Comparison of ENCODE assay signal across 8 cellular contexts in genomic region chr11:72040497-72041363, GRCh38. TPM values are rescaled to one million over a fixed set of nuclear protein-coding genes. Genes with fewer than 3 reads are reported as not detected.
A peak's percentile ranks its signal among the peaks of the same experiment; 100 is the strongest.
DNase-seq lines count a peak whose midpoint lies in the region; ATAC-seq, FAIRE-seq and TF ChIP-seq lines count a peak whose summit lies in the region.

No MANE protein-coding gene starts in this region.

- H3K36me3 ChIP-seq in SU-DHL-6 (ENCODE audit: low read length) (no peaks in the 10 kb centered on the region), adrenal gland (replicated peaks in 1 of 2) (peaks cover 0 to 5% of the 10 kb centered on the region in 2 donors), pancreas (no peaks in the 10 kb centered on the region), thymus (ENCODE audit: control insufficient read depth, insufficient read depth) (peaks cover 6% of the 10 kb centered on the region)

- H2AFZ ChIP-seq in SU-DHL-6 (ENCODE audit: low read depth, low read length, severe bottlenecking) = peak overlapping the region; percentile 23

- H3K27me3 ChIP-seq in SU-DHL-6 (ENCODE audit: low read length) (no peaks in the 10 kb centered on the region), adrenal gland (no peaks in the 10 kb centered on the region), pancreas (no peaks in the 10 kb centered on the region), thymus (ENCODE audit: control insufficient read depth, insufficient read depth) (no peaks in the 10 kb centered on the region)

- DNase-seq in ELF-1 (ENCODE audit: low read depth, low spot score) = peak; percentile 75
- DNase-seq in M059J (ENCODE audit: low read depth) = peak; percentile 91
- peak; percentile 94 to 98 (median 97) for DNase-seq in adrenal gland
- peak; percentile 95 for DNase-seq in cardiac septum (ENCODE audit: low spot score)
- peak; percentile 92 to 98 (median 96) for DNase-seq in pancreas

- H3K4me3 ChIP-seq in SU-DHL-6 (ENCODE audit: insufficient read depth, low read length, poor library complexity, severe bottlenecking) (peak overlapping the region; percentile 66), adrenal gland (peak overlapping the region; percentile 5 to 71 (median 54)), pancreas (peak overlapping the region; percentile 23 to 55 (median 42)), thymus (ENCODE audit: low read length) (peak overlapping the region; percentile 61)

- H4K20me1 ChIP-seq in SU-DHL-6 (ENCODE audit: low read depth, low read length) = peaks cover 4% of the 10 kb centered on the region; the same call in 1 of the 2 replicates

- 0 to 1% (median 0%) methylated on average over 21 to 23 of the region's 23 CpGs for WGBS in adrenal gland, 4 donors
- WGBS in pancreas, 2 donors = 0 to 1% methylated on average over 22 to 23 of the region's 23 CpGs
- WGBS in thymus = 0% methylated on average over 23 of the region's 23 CpGs

- peaks cover 46 to 57% of the 10 kb centered on the region in 2 donors for H3K4me1 ChIP-seq in adrenal gland (replicated peaks in 1 of 2)
- peaks cover 32 to 39% (median 37%) of the 10 kb centered on the region in 3 donors for H3K4me1 ChIP-seq in pancreas
- peaks cover 42% of the 10 kb centered on the region for H3K4me1 ChIP-seq in thymus (ENCODE audit: control insufficient read depth, insufficient read depth, low read length)

- TF ChIP-seq POLR2A in adrenal gland (IDR thresholded peaks at IDR 0.05) = peak in 1 of 2 donors; percentile 40

- H3K9me2 ChIP-seq in SU-DHL-6 (replicated peaks; ENCODE audit: insufficient read depth, low read length) = no peaks in the 10 kb centered on the region

- peaks cover 76% of the 10 kb centered on the region for H3K79me2 ChIP-seq in SU-DHL-6 (ENCODE audit: insufficient read depth, low read length)

- H3K27ac ChIP-seq in SU-DHL-6 (ENCODE audit: low read depth, low read length) (peak overlapping the region; percentile 85), adrenal gland (peak overlapping the region; percentile 90 to 98 (median 96)), pancreas (peak overlapping the region; percentile 93 to 98 (median 96)), thymus (ENCODE audit: low read depth) (peak overlapping the region; percentile 100)

- no peak for TF ChIP-seq CTCF in SU-DHL-6 (IDR thresholded peaks at IDR 0.05; ENCODE audit: insufficient read depth, low read length, poor library complexity, severe bottlenecking)
- no peak for TF ChIP-seq CTCF in adrenal gland (IDR thresholded peaks at IDR 0.05)
- TF ChIP-seq CTCF in pancreas (IDR thresholded peaks at IDR 0.05) = no peak

- peak overlapping the region; percentile 95 for H3K4me2 ChIP-seq in SU-DHL-6 (ENCODE audit: low read depth, low read length, poor library complexity, severe bottlenecking)

- no peaks in the 10 kb centered on the region for H3K9me3 ChIP-seq in SU-DHL-6 (ENCODE audit: insufficient read depth, low read length)
- no peaks in the 10 kb centered on the region for H3K9me3 ChIP-seq in adrenal gland (replicated peaks in 1 of 3)
- H3K9me3 ChIP-seq in pancreas = no peaks in the 10 kb centered on the region
- H3K9me3 ChIP-seq in thymus (ENCODE audit: control insufficient read depth) = no peaks in the 10 kb centered on the region

- FAIRE-seq in pancreas (lab: Jason Lieb, UNC) = no peak

- ATAC-seq in pancreas = peak; percentile 79 to 89 (median 84)
- ATAC-seq in GM19463 (IDR thresholded peaks at IDR 0.05; ENCODE audit: unreplicated experiment) = no peak

- peak overlapping the region; percentile 70 for H3K9ac ChIP-seq in SU-DHL-6 (ENCODE audit: low read length)

- intact Hi-C loops in adrenal gland (cut with DNase I) = no loop called here
- intact Hi-C loops in cardiac septum (cut with DNase I) = loop anchor here (1.0 to 5.0 kb wide), 6 partner anchors 26 to 182 kb away; partner anchors contain the start of genes ANAPC15, INPPL1, LAMTOR1 and LRRC51
- intact Hi-C loops in pancreas (cut with DNase I) = no loop called here

- peaks cover 29% of the 10 kb centered on the region for H3F3A ChIP-seq in SU-DHL-6 (ENCODE audit: insufficient read depth)

RNA-seq across cellular contexts. Expression of gene NUMA1, which starts 39.6 kb away (rescaled TPM):
- 126 and 138 TPM in 2 replicates for total RNA-seq in M059J (2014; rRNA removed; shearing (Covaris generic))
- total RNA-seq in adrenal gland (100 to 1,000 TPM; 158 to 380 (median 274) TPM), cardiac septum (86.0 TPM), pancreas (100 to 1,000 TPM in 1 of 6 donors, 10 to 100 TPM in 5; 68.8 to 138 (median 96.9) TPM)
- polyA plus RNA-seq in adrenal gland (100 to 1,000 TPM in 2 of 3 donors, 10 to 100 TPM in 1; 86.7 to 677 (median 313) TPM), pancreas (100 to 1,000 TPM; 185 to 216 TPM), thymus (210 TPM)

RNA-seq across cellular contexts. Expression of gene LRRC51, which starts 39.9 kb away (rescaled TPM):
- 4.8 and 5.2 TPM in 2 replicates for total RNA-seq in M059J (2014; rRNA removed; shearing (Covaris generic))
- total RNA-seq in adrenal gland (10 to 100 TPM in 5 of 8 donors, 1 to 10 TPM in 3; 2.4 to 15.4 (median 11.2) TPM), cardiac septum (4.2 TPM), pancreas (1 to 10 TPM; 3.2 to 8.3 (median 4.9) TPM)
- polyA plus RNA-seq in adrenal gland (10 to 100 TPM in 2 of 3 donors, 1 to 10 TPM in 1; 5.3 to 15.7 (median 10.4) TPM), pancreas (1 to 10 TPM; 2.9 to 9.4 TPM), thymus (5.3 TPM)

RNA-seq across cellular contexts. Expression of gene IL18BP, which starts 42.0 kb away (rescaled TPM):
- total RNA-seq in M059J (2014; rRNA removed; shearing (Covaris generic)) = 2.2 and 2.6 TPM in 2 replicates
- 10 to 100 TPM in 4 of 8 donors, 1 to 10 TPM in 4; 4.3 to 41.2 (median 9.7) TPM for total RNA-seq in adrenal gland
- polyA plus RNA-seq in adrenal gland = 10 to 100 TPM; 17.3 to 25.4 (median 19.2) TPM
- 6.2 TPM for total RNA-seq in cardiac septum
- 1 to 10 TPM; 2.3 to 5.2 (median 3.4) TPM for total RNA-seq in pancreas
- polyA plus RNA-seq in pancreas = 1 to 10 TPM; 6.5 to 7.8 TPM
- polyA plus RNA-seq in thymus = 10.8 TPM
